Comparison of ENCODE assay signal across 1 cellular context in the genomic region with DNA sequence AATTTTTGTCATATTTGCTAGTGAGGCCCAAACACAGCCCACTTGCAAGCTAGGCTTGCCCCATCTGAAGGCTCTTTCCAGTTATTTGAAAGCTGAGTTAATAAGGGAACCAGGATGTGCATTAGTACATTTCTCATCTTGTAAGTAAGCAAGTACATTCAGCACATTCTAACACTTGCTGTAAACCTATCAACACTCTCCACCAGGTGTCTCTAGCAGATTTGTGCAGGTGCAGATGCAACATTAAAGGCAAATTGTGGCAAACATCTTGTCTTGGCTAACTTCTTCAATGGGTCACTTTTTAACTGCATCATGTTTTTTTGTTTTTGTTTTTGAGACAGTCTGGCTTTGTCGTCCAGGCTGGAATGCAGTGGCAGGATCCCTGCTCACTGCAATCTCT.
TF ChIP-seq lines count a peak whose summit lies in the region.

No MANE protein-coding gene starts in this region.

TF ChIP-seq in GM23338, 12 proteins besides CTCF, POLR2A, EP300 and RAD21 (continued from another document):
- TF ChIP-seq, protein P1, sequence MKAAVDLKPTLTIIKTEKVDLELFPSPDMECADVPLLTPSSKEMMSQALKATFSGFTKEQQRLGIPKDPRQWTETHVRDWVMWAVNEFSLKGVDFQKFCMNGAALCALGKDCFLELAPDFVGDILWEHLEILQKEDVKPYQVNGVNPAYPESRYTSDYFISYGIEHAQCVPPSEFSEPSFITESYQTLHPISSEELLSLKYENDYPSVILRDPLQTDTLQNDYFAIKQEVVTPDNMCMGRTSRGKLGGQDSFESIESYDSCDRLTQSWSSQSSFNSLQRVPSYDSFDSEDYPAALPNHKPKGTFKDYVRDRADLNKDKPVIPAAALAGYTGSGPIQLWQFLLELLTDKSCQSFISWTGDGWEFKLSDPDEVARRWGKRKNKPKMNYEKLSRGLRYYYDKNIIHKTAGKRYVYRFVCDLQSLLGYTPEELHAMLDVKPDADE (IDR thresholded peaks at IDR 0.05) = no peak
